15 cellular contexts compared by ENCODE assay signal in the genomic region with DNA sequence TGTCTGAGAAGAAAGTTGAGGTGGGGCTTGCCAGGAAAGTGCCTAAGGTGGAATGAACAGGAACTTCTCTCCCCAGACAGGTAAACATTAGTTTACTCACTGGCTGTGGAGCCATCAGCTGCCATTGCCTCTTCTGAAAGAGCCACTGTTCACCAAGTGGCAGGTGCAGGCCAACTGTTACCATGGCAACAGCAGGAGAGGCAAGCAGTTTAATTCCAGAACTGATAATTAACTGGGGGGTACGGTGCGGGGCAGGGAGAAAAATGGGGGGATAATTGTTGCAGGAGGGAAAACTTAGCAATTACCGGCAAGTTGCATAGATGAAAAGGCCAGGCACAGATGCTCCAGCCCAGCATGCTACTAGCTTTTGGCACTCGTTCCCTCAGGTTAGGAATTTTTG.
DNase-seq lines count a peak whose midpoint lies in the region; ATAC-seq, FAIRE-seq and TF ChIP-seq lines count a peak whose summit lies in the region.
"Had no signal": no experiment of that assay in that cellular context is flagged by ENCODE, and none has a peak within 500 bp of the region (broad histone marks: within the 10 kb centered on the region; RNA-seq: fewer than 3 reads in every experiment).

No MANE protein-coding gene starts in this region.

- ATAC-seq in mucosa of descending colon = peak; percentile 45
- ATAC-seq in HG03354 (IDR thresholded peaks at IDR 0.05; ENCODE audit: poor library complexity, severe bottlenecking, unreplicated experiment) = no peak
- ATAC-seq in GM21423 (IDR thresholded peaks at IDR 0.05; ENCODE audit: unreplicated experiment) = no peak
- ATAC-seq: effector memory CD8-positive, alpha-beta T cell; HCT116 had no signal

- DNase-seq in DMS53 treated with DMSO at 0.1 percent for 48 hours (lab: John Stamatoyannopoulos, UW; ENCODE audit: unreplicated experiment) = peak; percentile 8
- DNase-seq in NCI-H1417 treated with DMSO at 0.1 percent for 48 hours (lab: John Stamatoyannopoulos, UW) = peak; percentile 82
- DNase-seq in NCI-H748 treated with DMSO at 0.1 percent for 48 hours (lab: John Stamatoyannopoulos, UW) = peak; percentile 96
- no peak for DNase-seq in mucosa of descending colon
- DNase-seq in RCC 7860 (ENCODE audit: low spot score) = no peak
- no peak for DNase-seq in midbrain (lab: John Stamatoyannopoulos, UW)
- DNase-seq: AML-193; effector memory CD8-positive, alpha-beta T cell; hippocampal formation; NK-92 treated with Interleukin-12 subunit alpha and Interleukin-12 subunit beta, amount 100 ng/mL, for 24 hours; stimulated activated CD4-positive, alpha-beta T cell treated with anti-CD3 and anti-CD28 coated beads, Interleukin-4, amount 100 ng/mL, for 24 hours had no signal

- TF ChIP-seq CTCF in mucosa of descending colon (IDR thresholded peaks at IDR 0.05) = no peak

- H3K4me1 ChIP-seq in mucosa of descending colon (ENCODE audit: low read depth) = peaks cover 3% of the 10 kb centered on the region

- H3K9me3 ChIP-seq in mucosa of descending colon = no peaks in the 10 kb centered on the region

- H3K4me3 ChIP-seq in mucosa of descending colon = no peak overlapping the region

- FAIRE-seq in RCC 7860 (lab: Jason Lieb, UNC) = no peak
- FAIRE-seq: D721Med had no signal

- H3K36me3 ChIP-seq in mucosa of descending colon (ENCODE audit: low read depth) = no peaks in the 10 kb centered on the region

- intact Hi-C loops in mucosa of descending colon (cut with DNase I, micrococcal nuclease) = no loop called here

Comparison
In these comparisons a context has a peak if more than half of its experiments do, and no peak if none do; other contexts are left out.
1. DNase-seq: peak in DMS53 treated with DMSO at 0.1 percent for 48 hours (single experiment), NCI-H1417 treated with DMSO at 0.1 percent for 48 hours (single experiment) and NCI-H748 treated with DMSO at 0.1 percent for 48 hours (single experiment); none in mucosa of descending colon (0 of 3), RCC 7860 (single experiment) and midbrain (single experiment).